Comparison of ENCODE assay signal across 24 cellular contexts in the genomic region with DNA sequence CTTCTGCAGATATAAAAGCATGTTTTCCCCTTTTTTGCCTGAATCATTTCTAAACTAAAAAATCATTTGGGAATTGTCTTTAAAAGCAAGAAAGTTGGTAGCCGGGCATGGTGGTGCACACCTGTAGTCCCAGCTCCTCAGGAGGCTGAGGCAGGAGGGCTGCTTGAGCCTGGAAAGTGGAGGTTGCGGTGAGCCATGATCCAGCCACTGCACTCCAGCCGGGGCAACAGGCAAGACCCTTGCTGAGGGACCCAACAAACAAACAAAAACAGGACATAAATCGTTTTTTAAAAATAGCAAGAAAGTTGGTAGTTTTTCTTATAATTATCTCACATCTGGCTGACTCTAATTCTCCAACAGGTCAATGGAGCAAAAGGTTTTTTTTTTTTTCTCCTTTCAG. TPM values are rescaled to one million over a fixed set of nuclear protein-coding genes. Genes with fewer than 3 reads are reported as not detected.
DNase-seq lines count a peak whose midpoint lies in the region; ATAC-seq, FAIRE-seq and TF ChIP-seq lines count a peak whose summit lies in the region.
"Had no signal": no experiment of that assay in that cellular context is flagged by ENCODE, and none has a peak within 500 bp of the region (broad histone marks: within the 10 kb centered on the region; RNA-seq: fewer than 3 reads in every experiment).

No MANE protein-coding gene starts in this region.

- TF ChIP-seq RAD21 in GM12878 (IDR thresholded peaks at IDR 0.05; ENCODE audit: insufficient read depth, low read depth, low read length) = no peak

- H3K4me2 ChIP-seq in GM12878 (ENCODE audit: control insufficient read depth, insufficient read depth) = peak overlapping the region; percentile 84

- H3K9me3 ChIP-seq in cardiac muscle cell (ENCODE audit: low read depth) = no peaks in the 10 kb centered on the region
- H3K9me3 ChIP-seq in GM12878 (replicated peaks; ENCODE audit: control insufficient read depth, insufficient read depth, low read length) = no peaks in the 10 kb centered on the region
- no peaks in the 10 kb centered on the region for H3K9me3 ChIP-seq in mucosa of rectum (ENCODE audit: control insufficient read depth in 2 of 2, low read length in 2 of 2)
- no peaks in the 10 kb centered on the region for H3K9me3 ChIP-seq in transverse colon
- H3K9me3 ChIP-seq: mucosa of descending colon had no signal

- in situ Hi-C loops in GM12878 (cut with MboI) (no loop called here), transverse colon (cut with MboI; ENCODE audit: low pct_ligation_motif_present in 1 of 4, low pct_unique_long_range_greater_than_20kb in 1 of 4, low sequenced_read_pairs in 3 of 4) (no loop called here)

- no peak for ATAC-seq in GM12878
- no peak for ATAC-seq in GM21381 (IDR thresholded peaks at IDR 0.05; ENCODE audit: unreplicated experiment)
- no peak for ATAC-seq in GM19328 (IDR thresholded peaks at IDR 0.05; ENCODE audit: unreplicated experiment)
- ATAC-seq: activated CD8-positive, alpha-beta T cell treated with anti-CD3 and anti-CD28 coated beads, Interleukin-2, amount 10 ng/mL, durations not matched to agents 7 days and 5 days; effector memory CD8-positive, alpha-beta T cell had no signal

- FAIRE-seq in GM12878 (lab: Jason Lieb, UNC) (no peak), D721Med (lab: Jason Lieb, UNC) (no peak)
- FAIRE-seq: GM18507 had no signal

- CTCF ChIA-PET in GM12878 (lab: Yijun Ruan, JAX) = interaction anchor here (1.3 to 2.4 kb wide), 2 partner anchors 19 to 57 kb away, joined by 3 to 8 read pairs; no protein-coding TSS in a partner anchor

- 0 out of 2 replicates have a peak overlapping the region, but pooled peaks have one; percentile 34 for H3K9ac ChIP-seq in GM12878 (ENCODE audit: control insufficient read depth, insufficient read depth, low read length)
- H3K9ac ChIP-seq in mucosa of rectum (ENCODE audit: low read depth in 1 of 2, low read length in 2 of 2) = peak overlapping the region in 1 of 2 donors; percentile 100

- no TSS peak for BruUV-seq in GM12878 (replicated peaks; lab: Mats Ljungman, UMichigan)

- peaks cover 39% of the 10 kb centered on the region for H3K79me2 ChIP-seq in GM12878 (ENCODE audit: control insufficient read depth, insufficient read depth, low read length)

- peak overlapping the region; percentile 90 for H3K27ac ChIP-seq in cardiac muscle cell
- H3K27ac ChIP-seq in GM12878 (ENCODE audit: control insufficient read depth, insufficient read depth) = no peak overlapping the region
- peak overlapping the region in 1 of 2 donors; percentile 99 for H3K27ac ChIP-seq in mucosa of rectum (ENCODE audit: low read depth in 2 of 2, low read length in 2 of 2)
- peak overlapping the region; percentile 48 to 99 (median 98) for H3K27ac ChIP-seq in transverse colon

- POLR2A ChIA-PET in GM12878 (lab: Charles Lee) = interaction anchor here (0.7 kb wide), 1 partner anchor 11 kb away, joined by 3 read pairs; no protein-coding TSS in a partner anchor

- H3K36me3 ChIP-seq in cardiac muscle cell (no peaks in the 10 kb centered on the region), GM12878 (ENCODE audit: control insufficient read depth in 2 of 2, insufficient read depth in 2 of 2, low read length in 1 of 2) (no peaks in the 10 kb centered on the region), mucosa of rectum (ENCODE audit: control insufficient read depth in 2 of 2, insufficient read depth in 2 of 2, low read length in 2 of 2) (no peaks in the 10 kb centered on the region), transverse colon (no peaks in the 10 kb centered on the region)

- intact Hi-C loops in cardiac septum (cut with DNase I) (no loop called here), GM12878 (cut with micrococcal nuclease; ENCODE audit: unreplicated experiment) (no loop called here), transverse colon (cut with DNase I; ENCODE audit: low total_unique reads) (no loop called here)

- H3K27me3 ChIP-seq in cardiac muscle cell = no peaks in the 10 kb centered on the region
- no peaks in the 10 kb centered on the region for H3K27me3 ChIP-seq in GM12878 (replicated peaks in 1 of 2; ENCODE audit: control insufficient read depth in 2 of 2, insufficient read depth in 2 of 2, low read length in 1 of 2)
- H3K27me3 ChIP-seq in mucosa of rectum (ENCODE audit: control insufficient read depth in 2 of 2, insufficient read depth in 2 of 2, low read length in 2 of 2) = no peaks in the 10 kb centered on the region
- H3K27me3 ChIP-seq in transverse colon = no peaks in the 10 kb centered on the region

- RAD21 ChIA-PET in GM12878 (lab: Charles Lee; ENCODE audit: unreplicated experiment) = interaction anchor here (0.7 kb wide), 1 partner anchor 11 kb away, joined by 3 read pairs; no protein-coding TSS in a partner anchor

- TF ChIP-seq CTCF in cardiac muscle cell (IDR thresholded peaks at IDR 0.05; ENCODE audit: low read depth, low read length) = no peak
- no peak for TF ChIP-seq CTCF in GM12878 (IDR thresholded peaks at IDR 0.05 in 2 of 3, conservative IDR thresholded peaks at IDR 0.05 in 1 of 3; ENCODE audit: control insufficient read depth in 2 of 3, extremely low read depth in 1 of 3, insufficient read depth in 1 of 3, low read depth in 3 of 3, low read length in 3 of 3)
- no peak for TF ChIP-seq CTCF in transverse colon (IDR thresholded peaks at IDR 0.05)
- TF ChIP-seq CTCF in D721Med (IDR thresholded peaks at IDR 0.05; ENCODE audit: insufficient read depth, missing control alignments) = no peak

- no peak overlapping the region for H2AFZ ChIP-seq in GM12878 (ENCODE audit: control insufficient read depth, low read depth, low read length)

- H3K4me3 ChIP-seq in cardiac muscle cell (peak overlapping the region; percentile 44), GM12878 (peak overlapping the region; percentile 87; the same call in 1 of the 2 replicates), mucosa of rectum (ENCODE audit: low read length in 2 of 2) (peak overlapping the region; percentile 76 to 82), transverse colon (peak overlapping the region in 2 of 4 donors; percentile 83)
- H3K4me3 ChIP-seq: mucosa of descending colon had no signal

- TF ChIP-seq POLR2A in GM12878 (IDR thresholded peaks at IDR 0.05; ENCODE audit: low read depth, low read length) = no peak
- no peak for TF ChIP-seq POLR2A in transverse colon (IDR thresholded peaks at IDR 0.05)

- SMC1A ChIA-PET in GM12878 (lab: Charles Lee; ENCODE audit: uncharacterized antibody, unreplicated experiment) = no interaction called here

- 75% methylated on average over 4 of the region's 4 CpGs for WGBS in GM12878 (ENCODE audit: insufficient coverage, insufficient replicate concordance, low lambda C conversion rate, missing lambda C conversion rate)
- 80 to 87% methylated on average over 2 to 4 of the region's 4 CpGs for WGBS in transverse colon (ENCODE audit: low coverage in 1 of 2), 2 donors

- no peaks in the 10 kb centered on the region for H4K20me1 ChIP-seq in GM12878 (ENCODE audit: control insufficient read depth, insufficient read depth)

- no peak for DNase-seq in cardiac muscle cell (ENCODE audit: low read depth in 1 of 2, low spot score in 1 of 2)
- no peak for DNase-seq in cardiac septum (ENCODE audit: low spot score)
- DNase-seq in GM12878 (ENCODE audit: low read depth, low spot score) = no peak
- DNase-seq in transverse colon = no peak
- DNase-seq in D721Med (ENCODE audit: insufficient read length, low spot score) = no peak
- DNase-seq: activated B cell treated with CpG ODN at 0.5 μM for 24 hours; activated CD8-positive, alpha-beta T cell treated with anti-CD3 and anti-CD28 coated beads, Interleukin-2, amount 10 ng/mL, durations not matched to agents 7 days and 5 days; activated naive CD4-positive, alpha-beta T cell treated with Interleukin-2 at 50 U/mL for 16 hours; activated T-cell treated with anti-CD3 and anti-CD28 coated beads, Interleukin-2, amount 50 U/mL, for 1 hour; anterior cingulate cortex; C1 segment of cervical spinal cord; effector memory CD8-positive, alpha-beta T cell; mucosa of descending colon; NCI-H774; occipital lobe; retina; SIG-M5 had no signal

- H3K4me1 ChIP-seq in cardiac muscle cell (ENCODE audit: low read depth) (peaks cover 35% of the 10 kb centered on the region), GM12878 (ENCODE audit: control insufficient read depth, insufficient read depth, low read length) (no peaks in the 10 kb centered on the region; the same call in 1 of the 2 replicates), mucosa of rectum (ENCODE audit: control insufficient read depth in 2 of 2, insufficient read depth in 2 of 2, low read length in 2 of 2) (peaks cover 12 to 21% of the 10 kb centered on the region in 2 donors), transverse colon (peaks cover 17 to 47% (median 38%) of the 10 kb centered on the region in 4 donors)

- TF ChIP-seq EP300 in GM12878 (IDR thresholded peaks at IDR 0.05; ENCODE audit: borderline replicate concordance in 1 of 2, control insufficient read depth in 1 of 2, low read depth in 2 of 2, low read length in 2 of 2) (no peak), transverse colon (IDR thresholded peaks at IDR 0.05; ENCODE audit: low read depth) (no peak)

RNA-seq across cellular contexts. Expression of a gene that starts 2.5 kb away (rescaled TPM):
- 121 and 167 TPM in 2 replicates for total RNA-seq in cardiac muscle cell
- polyA plus RNA-seq in cardiac muscle cell = 352 and 445 TPM in 2 replicates
- 266 TPM for total RNA-seq in cardiac septum
- 16.7 and 20.1 TPM in 2 replicates for total RNA-seq in GM12878 (2013; cell fraction: nucleolus; rRNA removed)
- 91.6 and 116 TPM in 2 replicates for total RNA-seq in GM12878 (2014; rRNA removed)
- total RNA-seq in GM12878 (2014; rRNA removed; fragmentation: Illumina TruSeq; extraction: Trizol) = 132 and 135 TPM in 2 replicates
- total RNA-seq in GM12878 (2021) = 68.2 and 73.9 TPM in 2 replicates
- polyA plus RNA-seq in GM12878 (2011; ENCODE audit: low read depth) = 66.9 TPM
- 179 and 268 TPM in 2 replicates for polyA plus RNA-seq in GM12878 (2011; rRNA removed)
- 48.2 and 57.0 TPM in 2 replicates for polyA plus RNA-seq in GM12878 (2011; cell fraction: cytosol; rRNA removed)
- polyA plus RNA-seq in GM12878 (2011; cell fraction: nucleus; rRNA removed) = 41.2 and 48.6 TPM in 2 replicates
- polyA plus RNA-seq in GM12878 (2012) = 71.3 and 86.8 TPM in 2 replicates
- 171 and 178 TPM in 2 replicates for polyA plus RNA-seq in GM12878 (2014; fragmentation: Illumina TruSeq; extraction: Trizol)
- 100 to 1,000 TPM; 405 to 487 TPM for polyA plus RNA-seq in GM12878 (2014; fragmentation: Nextera tagmentation; extraction: Ambion mirVana)
- 90.3 and 119 TPM in 2 replicates for polyA plus RNA-seq in GM12878 (2014; rRNA removed)
- polyA plus RNA-seq in GM12878 (2016; fragmentation: Nextera tagmentation; extraction: Ambion mirVana) = 100 to 1,000 TPM; 254 to 271 TPM
- polyA minus RNA-seq in GM12878 (2011; rRNA and poly(A)+ RNA removed) = 28.0 and 49.1 TPM in 2 replicates
- 19.1 and 19.4 TPM in 2 replicates for polyA minus RNA-seq in GM12878 (2011; cell fraction: cytosol; rRNA and poly(A)+ RNA removed)
- 8.6 and 14.2 TPM in 2 replicates for polyA minus RNA-seq in GM12878 (2011; cell fraction: nucleus; rRNA and poly(A)+ RNA removed)
- total RNA-seq in transverse colon = 100 to 1,000 TPM in 3 of 4 donors, 10 to 100 TPM in 1; 41.4 to 518 (median 379) TPM

RNA-seq across cellular contexts. Expression of a gene that starts 7.5 kb away (rescaled TPM):
- total RNA-seq in cardiac muscle cell (0.15 and 0.35 TPM in 2 replicates), cardiac septum (1.5 TPM), GM12878 (2014; rRNA removed) (0.05 TPM in 1 of 2 replicates, not detected in the other), GM12878 (2014; rRNA removed; fragmentation: Illumina TruSeq; extraction: Trizol) (0.18 TPM in 1 of 2 replicates, not detected in the other), GM12878 (2021) (0.36 and 0.82 TPM in 2 replicates), transverse colon (1 to 10 TPM; 1.4 to 9.2 (median 5.2) TPM)
- polyA plus RNA-seq in cardiac muscle cell (2.8 and 3.6 TPM in 2 replicates), GM12878 (2011; rRNA removed) (0.13 and 0.35 TPM in 2 replicates), GM12878 (2014; fragmentation: Illumina TruSeq; extraction: Trizol) (0.28 and 0.36 TPM in 2 replicates), GM12878 (2014; fragmentation: Nextera tagmentation; extraction: Ambion mirVana) (under 1 TPM; 0.05 TPM), GM12878 (2014; rRNA removed) (0.10 and 0.91 TPM in 2 replicates), GM12878 (2016; fragmentation: Nextera tagmentation; extraction: Ambion mirVana) (under 1 TPM in 1 of 2 experiments, not detected in 1; 0.17 TPM)
- 1.2 and 2.2 TPM in 2 replicates for total RNA-seq in GM12878 (2013; cell fraction: nucleolus; rRNA removed)
- polyA plus RNA-seq in GM12878 (2011; ENCODE audit: low read depth) = not detected
- polyA plus RNA-seq in GM12878 (2011; cell fraction: cytosol; rRNA removed) = 0.06 and 0.10 TPM in 2 replicates
- polyA plus RNA-seq in GM12878 (2011; cell fraction: nucleus; rRNA removed) = 0.31 and 0.36 TPM in 2 replicates
- 0.18 and 0.30 TPM in 2 replicates for polyA plus RNA-seq in GM12878 (2012)
- 0.22 and 0.36 TPM in 2 replicates for polyA minus RNA-seq in GM12878 (2011; rRNA and poly(A)+ RNA removed)
- polyA minus RNA-seq in GM12878 (2011; cell fraction: cytosol; rRNA and poly(A)+ RNA removed) = not detected in 2 replicates
- 0.36 and 0.77 TPM in 2 replicates for polyA minus RNA-seq in GM12878 (2011; cell fraction: nucleus; rRNA and poly(A)+ RNA removed)
- total RNA-seq: A673, cerebellum had no signal
- polyA plus RNA-seq: IgD-negative memory B cell had no signal

RNA-seq across cellular contexts. Expression of a gene that starts 28.7 kb away (rescaled TPM):
- 1.5 and 3.3 TPM in 2 replicates for total RNA-seq in cardiac muscle cell
- 2.8 and 3.1 TPM in 2 replicates for polyA plus RNA-seq in cardiac muscle cell
- total RNA-seq in cardiac septum = 1.1 TPM
- total RNA-seq in GM12878 (2013; cell fraction: nucleolus; rRNA removed) = not detected in 2 replicates
- 0.33 TPM in 1 of 2 replicates, not detected in the other for total RNA-seq in GM12878 (2014; rRNA removed)
- 0.13 TPM in 1 of 2 replicates, not detected in the other for total RNA-seq in GM12878 (2014; rRNA removed; fragmentation: Illumina TruSeq; extraction: Trizol)
- 0.16 TPM in 1 of 2 replicates, not detected in the other for total RNA-seq in GM12878 (2021)
- not detected for polyA plus RNA-seq in GM12878 (2011; ENCODE audit: low read depth)
- 0.29 and 0.81 TPM in 2 replicates for polyA plus RNA-seq in GM12878 (2011; rRNA removed)
- 0.32 and 0.33 TPM in 2 replicates for polyA plus RNA-seq in GM12878 (2011; cell fraction: cytosol; rRNA removed)
- 1.1 TPM in 2 replicates for polyA plus RNA-seq in GM12878 (2011; cell fraction: nucleus; rRNA removed)
- polyA plus RNA-seq in GM12878 (2012) = 0.34 and 0.37 TPM in 2 replicates
- polyA plus RNA-seq in GM12878 (2014; fragmentation: Illumina TruSeq; extraction: Trizol) = 0.14 and 0.31 TPM in 2 replicates
- under 1 TPM in 1 of 2 experiments, not detected in 1; 0.35 TPM for polyA plus RNA-seq in GM12878 (2014; fragmentation: Nextera tagmentation; extraction: Ambion mirVana)
- polyA plus RNA-seq in GM12878 (2014; rRNA removed) = 0.69 and 0.81 TPM in 2 replicates
- polyA plus RNA-seq in GM12878 (2016; fragmentation: Nextera tagmentation; extraction: Ambion mirVana) = under 1 TPM in 1 of 2 experiments, not detected in 1; 0.19 TPM
- 0.46 TPM in 1 of 2 replicates, not detected in the other for polyA minus RNA-seq in GM12878 (2011; rRNA and poly(A)+ RNA removed)
- not detected in 2 replicates for polyA minus RNA-seq in GM12878 (2011; cell fraction: cytosol; rRNA and poly(A)+ RNA removed)
- polyA minus RNA-seq in GM12878 (2011; cell fraction: nucleus; rRNA and poly(A)+ RNA removed) = 0.48 TPM in 1 of 2 replicates, not detected in the other
- 10 to 100 TPM in 2 of 4 donors, 1 to 10 TPM in 1, under 1 TPM in 1; 0.27 to 33.3 (median 13.6) TPM for total RNA-seq in transverse colon
- total RNA-seq: A673 had no signal
